ENCODE assay signal across 8 cellular contexts in genomic region chr16:66660422-66661209, GRCh38. TPM values are rescaled to one million over a fixed set of nuclear protein-coding genes. Genes with fewer than 3 reads are reported as not detected.
DNase-seq lines count a peak whose midpoint lies in the region; ATAC-seq, FAIRE-seq and TF ChIP-seq lines count a peak whose summit lies in the region.

No MANE protein-coding gene starts in this region.

- no TSS peak for BruUV-seq in endothelial cell of umbilical vein (replicated peaks; lab: Mats Ljungman, UMichigan)

- H3K4me1 ChIP-seq in endothelial cell of umbilical vein (ENCODE audit: control insufficient read depth, extremely low read depth, insufficient read depth, low read length), result peaks cover 25% of the 10 kb centered on the region
- peaks cover 12 to 22% (median 15%) of the 10 kb centered on the region in 4 donors for H3K4me1 ChIP-seq in upper lobe of left lung

- no peaks in the 10 kb centered on the region for H3K79me2 ChIP-seq in endothelial cell of umbilical vein (ENCODE audit: control insufficient read depth, insufficient read depth, low read length)

- POLR2A ChIA-PET in endothelial cell of umbilical vein (lab: Charles Lee), result interaction anchor here (1.6 kb wide), 1 partner anchor 9 kb away, joined by 6 read pairs; no protein-coding TSS in a partner anchor
- POLR2A ChIA-PET in activated CD4-positive, alpha-beta T cell treated with anti-CD3 and anti-CD28 coated beads for 36 hours (lab: Charles Lee), result no interaction called here

- H3K36me3 ChIP-seq in endothelial cell of umbilical vein (ENCODE audit: control insufficient read depth in 2 of 2, extremely low read depth in 1 of 2, insufficient read depth in 2 of 2, low read length in 2 of 2), result no peaks in the 10 kb centered on the region
- H3K36me3 ChIP-seq in upper lobe of left lung, result no peaks in the 10 kb centered on the region

- no peaks in the 10 kb centered on the region for H3K9me1 ChIP-seq in endothelial cell of umbilical vein (replicated peaks; ENCODE audit: control insufficient read depth, extremely low read depth, insufficient read depth, low read length)

- no peaks in the 10 kb centered on the region for H3K9me3 Mint-ChIP-seq in activated CD4-positive, alpha-beta T cell treated with anti-CD3 and anti-CD28 coated beads for 36 hours (ENCODE audit: low read depth)

- FAIRE-seq in H54 (lab: Jason Lieb, UNC), result peak; percentile 87
- peak; percentile 85 for FAIRE-seq in endothelial cell of umbilical vein (lab: Jason Lieb, UNC)

- 6 to 12% methylated on average over 9 of the region's 9 CpGs for whole genome bisulfite sequencing in upper lobe of left lung, 2 donors

- H3K36me3 Mint-ChIP-seq in activated CD4-positive, alpha-beta T cell treated with anti-CD3 and anti-CD28 coated beads for 36 hours (ENCODE audit: low read depth), result no peaks in the 10 kb centered on the region

- H3K9me3 ChIP-seq in endothelial cell of umbilical vein (replicated peaks; ENCODE audit: control insufficient read depth, insufficient read depth, low read length) (no peaks in the 10 kb centered on the region), upper lobe of left lung (no peaks in the 10 kb centered on the region)

- peaks cover 5% of the 10 kb centered on the region for H3K27me3 Mint-ChIP-seq in activated CD4-positive, alpha-beta T cell treated with anti-CD3 and anti-CD28 coated beads for 36 hours

- intact Hi-C loops in endothelial cell of umbilical vein (cut with micrococcal nuclease), result loop anchor here (2.0 to 5.0 kb wide), 3 partner anchors 36 to 82 kb away; partner anchors contain the start of gene CMTM4
- intact Hi-C loops in activated CD4-positive, alpha-beta T cell treated with anti-CD3 and anti-CD28 coated beads for 36 hours (cut with DNase I, micrococcal nuclease), result no loop called here

- TF ChIP-seq POLR2A in H54 (IDR thresholded peaks at IDR 0.05; ENCODE audit: low read depth, low read length), result no peak
- TF ChIP-seq POLR2A in endothelial cell of umbilical vein (IDR thresholded peaks at IDR 0.05; ENCODE audit: low read depth, low read length), result no peak
- TF ChIP-seq POLR2A in upper lobe of left lung (IDR thresholded peaks at IDR 0.05), result no peak

- peak overlapping the region; percentile 49 for H3K27ac ChIP-seq in endothelial cell of umbilical vein (ENCODE audit: insufficient read depth, low read depth, low read length)
- peak overlapping the region; percentile 26 to 81 (median 40) for H3K27ac ChIP-seq in upper lobe of left lung

- H3K27ac Mint-ChIP-seq in activated CD4-positive, alpha-beta T cell treated with anti-CD3 and anti-CD28 coated beads for 36 hours, result no peak overlapping the region

- H3K4me3 ChIP-seq in endothelial cell of umbilical vein (replicated peaks in 1 of 3; ENCODE audit: insufficient read depth in 1 of 3, low read depth in 1 of 3, low read length in 3 of 3) (no peak overlapping the region), upper lobe of left lung (no peak overlapping the region)

- no peak overlapping the region for H2AFZ ChIP-seq in endothelial cell of umbilical vein (ENCODE audit: low read depth, low read length)

- peak in 1 of 2 donors; percentile 25 for TF ChIP-seq CTCF in endothelial cell of umbilical vein (IDR thresholded peaks at IDR 0.05; ENCODE audit: extremely low read depth in 1 of 2, insufficient read depth in 1 of 2, low read depth in 1 of 2, low read length in 2 of 2)
- TF ChIP-seq CTCF in upper lobe of left lung (IDR thresholded peaks at IDR 0.05), result peak in 2 of 6 experiments; percentile 16 to 32

- H3K9ac ChIP-seq in endothelial cell of umbilical vein (replicated peaks; ENCODE audit: extremely low read depth, insufficient read depth, low read length), result peak overlapping the region; percentile 10

- H3K4me2 ChIP-seq in endothelial cell of umbilical vein (ENCODE audit: insufficient read depth, low read length), result peak overlapping the region; percentile 5

- H3K4me3 Mint-ChIP-seq in activated CD4-positive, alpha-beta T cell treated with anti-CD3 and anti-CD28 coated beads for 36 hours, result no peak overlapping the region

- CTCF ChIA-PET in endothelial cell of umbilical vein (lab: Charles Lee), result interaction anchor here (0.6 to 4.7 kb wide), 23 partner anchors 9 to 254 kb away, joined by 3 to 120 read pairs (median 4); partner anchors contain the start of genes CMTM4 and NAE1
- CTCF ChIA-PET in activated CD4-positive, alpha-beta T cell treated with anti-CD3 and anti-CD28 coated beads for 36 hours (lab: Charles Lee), result interaction anchor here (0.6 to 4.3 kb wide), 8 partner anchors 8 to 254 kb away, joined by 3 to 47 read pairs (median 3); no protein-coding TSS in a partner anchor

- H3K27me3 ChIP-seq in endothelial cell of umbilical vein (ENCODE audit: control insufficient read depth in 2 of 2, insufficient read depth in 2 of 2, low read length in 2 of 2), result no peaks in the 10 kb centered on the region
- H3K27me3 ChIP-seq in upper lobe of left lung, result no peaks in the 10 kb centered on the region

- dilution Hi-C loops in endothelial cell of umbilical vein (cut with MboI; ENCODE audit: extremely low pct_ligation_motif_present, low sequenced_read_pairs), result no loop called here

- H3K4me1 Mint-ChIP-seq in activated CD4-positive, alpha-beta T cell treated with anti-CD3 and anti-CD28 coated beads for 36 hours, result no peaks in the 10 kb centered on the region

- peak; percentile 76 for DNase-seq in H54 (ENCODE audit: insufficient read length, low spot score)
- peak; percentile 90 for DNase-seq in endothelial cell of umbilical vein (ENCODE audit: low read depth, low spot score)
- DNase-seq in lung microvascular endothelial cell (ENCODE audit: low read depth in 2 of 2), result peak; percentile 74 to 90
- peak in 1 of 2 donors; percentile 78 for DNase-seq in upper lobe of left lung
- DNase-seq in GM19240 (ENCODE audit: insufficient read length, low spot score), result no peak
- DNase-seq in activated CD4-positive, alpha-beta T cell treated with anti-CD3 and anti-CD28 coated beads for 36 hours, result no peak
- DNase-seq in NK-92 treated with Interleukin-12 subunit alpha and Interleukin-12 subunit beta, amount 100 ng/mL, for 24 hours (lab: John Stamatoyannopoulos, UW), result no peak

- ATAC-seq in upper lobe of left lung (ENCODE audit: low FRiP score in 2 of 2), result peak; percentile 88 to 94
- no peak for ATAC-seq in activated CD4-positive, alpha-beta T cell treated with anti-CD3 and anti-CD28 coated beads for 36 hours

- no peak for TF ChIP-seq EP300 in upper lobe of left lung (IDR thresholded peaks at IDR 0.05)

- no peaks in the 10 kb centered on the region for H4K20me1 ChIP-seq in endothelial cell of umbilical vein (replicated peaks; ENCODE audit: control insufficient read depth, extremely low read depth, insufficient read depth, low read length)

TF ChIP-seq in PFSK-1, 5 proteins besides CTCF, POLR2A, EP300 and RAD21:
- TF ChIP-seq POLR2AphosphoS5 (IDR thresholded peaks at IDR 0.05; ENCODE audit: low read depth, low read length) (no peak), FOXP2 (optimal IDR thresholded peaks at IDR 0.05; ENCODE audit: borderline replicate concordance, extremely low read depth, extremely low read length, insufficient read depth) (peak; percentile 46)

TF ChIP-seq in endothelial cell of umbilical vein, 7 proteins besides CTCF, POLR2A, EP300 and RAD21:
- TF ChIP-seq JUN (IDR thresholded peaks at IDR 0.05; ENCODE audit: borderline replicate concordance, insufficient read depth, insufficient read length, low read depth), result no peak
- peak; percentile 6 for TF ChIP-seq FOS (IDR thresholded peaks at IDR 0.05; ENCODE audit: borderline replicate concordance, insufficient read depth, low read length)
- TF ChIP-seq POLR2AphosphoS5 (IDR thresholded peaks at IDR 0.05; ENCODE audit: insufficient read depth, low read depth, low read length), result peak; percentile 54

RNA-seq across cellular contexts. Expression of gene CMTM4, which starts 35.9 kb away (rescaled TPM):
- polyA plus RNA-seq in PFSK-1 (2012; ENCODE audit: insufficient read length, low read depth), result 19.9 TPM
- total RNA-seq in endothelial cell of umbilical vein (8.5 and 9.0 TPM in 2 replicates), lung microvascular endothelial cell (5.4 and 7.6 TPM in 2 replicates), upper lobe of left lung (10 to 100 TPM; 35.6 to 82.1 (median 55.1) TPM)
- 7.1 and 10.7 TPM in 2 replicates for polyA plus RNA-seq in endothelial cell of umbilical vein
- polyA plus RNA-seq in endothelial cell of umbilical vein (2011; cell fraction: cytosol; rRNA removed), result 5.8 and 7.0 TPM in 2 replicates
- 18.6 and 21.6 TPM in 2 replicates for polyA plus RNA-seq in endothelial cell of umbilical vein (2011; cell fraction: nucleus; rRNA removed)
- polyA plus RNA-seq in endothelial cell of umbilical vein (2012), result 6.8 and 10.7 TPM in 2 replicates
- polyA minus RNA-seq in endothelial cell of umbilical vein, result 19.7 and 21.4 TPM in 2 replicates
- 28.7 TPM for polyA minus RNA-seq in endothelial cell of umbilical vein (2011; cell fraction: cytosol; rRNA and poly(A)+ RNA removed)
- 9.9 and 10.6 TPM in 2 replicates for polyA minus RNA-seq in endothelial cell of umbilical vein (2011; cell fraction: nucleus; rRNA and poly(A)+ RNA removed)
- total RNA-seq in activated CD4-positive, alpha-beta T cell treated with anti-CD3 and anti-CD28 coated beads for 36 hours, result 1 to 10 TPM; 3.3 to 4.5 TPM

RNA-seq across cellular contexts. Expression of gene CMTM3, which starts 56.1 kb away (rescaled TPM):
- polyA plus RNA-seq in PFSK-1 (2012; ENCODE audit: insufficient read length, low read depth), result 32.4 TPM
- total RNA-seq in endothelial cell of umbilical vein (83.6 and 90.5 TPM in 2 replicates), lung microvascular endothelial cell (23.1 and 28.0 TPM in 2 replicates), upper lobe of left lung (10 to 100 TPM in 5 of 6 donors, 1 to 10 TPM in 1; 4.2 to 52.1 (median 23.6) TPM)
- polyA plus RNA-seq in endothelial cell of umbilical vein, result 86.2 and 104 TPM in 2 replicates
- polyA plus RNA-seq in endothelial cell of umbilical vein (2011; cell fraction: cytosol; rRNA removed), result 74.9 and 81.6 TPM in 2 replicates
- 43.1 and 45.5 TPM in 2 replicates for polyA plus RNA-seq in endothelial cell of umbilical vein (2011; cell fraction: nucleus; rRNA removed)
- 66.2 and 95.6 TPM in 2 replicates for polyA plus RNA-seq in endothelial cell of umbilical vein (2012)
- 75.2 and 81.4 TPM in 2 replicates for polyA minus RNA-seq in endothelial cell of umbilical vein
- polyA minus RNA-seq in endothelial cell of umbilical vein (2011; cell fraction: cytosol; rRNA and poly(A)+ RNA removed), result not detected
- polyA minus RNA-seq in endothelial cell of umbilical vein (2011; cell fraction: nucleus; rRNA and poly(A)+ RNA removed), result 12.5 and 16.8 TPM in 2 replicates
- 10 to 100 TPM; 53.7 to 59.7 TPM for total RNA-seq in activated CD4-positive, alpha-beta T cell treated with anti-CD3 and anti-CD28 coated beads for 36 hours

Comparison
In these comparisons a context has a peak if more than half of its experiments do, and no peak if none do; other contexts are left out.
1. DNase-seq: peak in H54 (single experiment), endothelial cell of umbilical vein (single experiment) and lung microvascular endothelial cell (2 of 2); none in GM19240 (single experiment), activated CD4-positive, alpha-beta T cell treated with anti-CD3 and anti-CD28 coated beads for 36 hours (single experiment) and NK-92 treated with Interleukin-12 subunit alpha and Interleukin-12 subunit beta, amount 100 ng/mL, for 24 hours (single experiment).